Comparison of ENCODE assay signal across 16 cellular contexts in the genomic region with DNA sequence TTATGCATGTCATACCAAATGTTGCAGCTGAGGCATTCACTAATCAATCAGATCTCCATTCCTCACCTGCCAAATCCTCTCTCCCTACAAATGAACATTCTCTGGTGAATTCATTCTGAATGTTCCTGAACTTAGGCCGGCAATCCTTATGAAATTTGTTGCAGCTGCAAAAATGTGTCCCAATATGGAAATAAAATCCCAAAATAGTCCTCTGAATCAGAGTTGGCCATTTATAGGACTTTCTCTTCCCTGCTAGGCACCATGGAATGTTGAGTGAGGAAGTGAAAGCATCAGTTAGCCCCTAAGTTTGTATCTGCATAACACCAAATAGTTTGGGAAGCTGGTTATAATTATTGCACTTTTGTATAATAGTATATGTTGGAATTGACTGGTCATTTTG. TPM values are rescaled to one million over a fixed set of nuclear protein-coding genes. Genes with fewer than 3 reads are reported as not detected.
DNase-seq lines count a peak whose midpoint lies in the region; ATAC-seq and TF ChIP-seq lines count a peak whose summit lies in the region.
"Had no signal": no experiment of that assay in that cellular context is flagged by ENCODE, and none has a peak within 500 bp of the region (broad histone marks: within the 10 kb centered on the region; RNA-seq: fewer than 3 reads in every experiment).

No MANE protein-coding gene starts in this region.

- TF ChIP-seq POLR2A in erythroblast (IDR thresholded peaks at IDR 0.05; ENCODE audit: low read length) (no peak), upper lobe of left lung (IDR thresholded peaks at IDR 0.05) (no peak)

- peaks cover 39% of the 10 kb centered on the region for H3K4me1 ChIP-seq in adipocyte (ENCODE audit: control insufficient read depth, insufficient read depth, low read length)
- H3K4me1 ChIP-seq in thoracic aorta (ENCODE audit: control insufficient read depth in 1 of 2, low read depth in 2 of 2), result peaks cover 18 to 24% of the 10 kb centered on the region in 2 donors
- no peaks in the 10 kb centered on the region for H3K4me1 ChIP-seq in upper lobe of left lung
- H3K4me1 ChIP-seq: SJSA1 had no signal

- peak overlapping the region; percentile 12 for H3K4me3 ChIP-seq in adipocyte (ENCODE audit: low read length)
- H3K4me3 ChIP-seq in thoracic aorta, result peak overlapping the region; percentile 3
- no peak overlapping the region for H3K4me3 ChIP-seq in upper lobe of left lung
- H3K4me3 ChIP-seq: SJSA1 had no signal

- DNase-seq in EH (ENCODE audit: low read depth), result peak; percentile 37
- DNase-seq in adipocyte (ENCODE audit: low read depth), result no peak
- DNase-seq in hepatic stellate cell (ENCODE audit: low spot score), result peak; percentile 0
- no peak for DNase-seq in thoracic aorta (ENCODE audit: low spot score)
- DNase-seq in erythroblast (lab: John Stamatoyannopoulos, UW), result no peak
- DNase-seq in upper lobe of left lung, result no peak
- DNase-seq in SHP77 (lab: John Stamatoyannopoulos, UW), result no peak
- DNase-seq: Calu3, DMS79 treated with DMSO at 0.1 percent for 48 hours, NCI-H1092 treated with DMSO at 0.1 percent for 48 hours, NCI-H1436, NCI-H187, NCI-H2107, NCI-H524, NCI-H774 had no signal

- no peak for TF ChIP-seq EP300 in upper lobe of left lung (IDR thresholded peaks at IDR 0.05)

- H3K27me3 ChIP-seq in adipocyte (replicated peaks; ENCODE audit: control insufficient read depth, insufficient read depth, low read length), result no peaks in the 10 kb centered on the region
- no peaks in the 10 kb centered on the region for H3K27me3 ChIP-seq in thoracic aorta (replicated peaks; ENCODE audit: insufficient read depth)
- H3K27me3 ChIP-seq in upper lobe of left lung, result no peaks in the 10 kb centered on the region
- H3K27me3 ChIP-seq: SJSA1 had no signal

- H3K9me3 ChIP-seq in adipocyte (ENCODE audit: control insufficient read depth, low read length), result no peaks in the 10 kb centered on the region
- H3K9me3 ChIP-seq in thoracic aorta, result no peaks in the 10 kb centered on the region
- no peaks in the 10 kb centered on the region for H3K9me3 ChIP-seq in upper lobe of left lung
- H3K9me3 ChIP-seq: SJSA1 had no signal

- TF ChIP-seq CTCF in thoracic aorta (IDR thresholded peaks at IDR 0.05) (no peak), upper lobe of left lung (IDR thresholded peaks at IDR 0.05) (no peak)

- H3K36me3 ChIP-seq in adipocyte (ENCODE audit: control insufficient read depth, insufficient read depth, low read length, severe bottlenecking) (no peaks in the 10 kb centered on the region), thoracic aorta (no peaks in the 10 kb centered on the region), upper lobe of left lung (no peaks in the 10 kb centered on the region)
- H3K36me3 ChIP-seq: SJSA1 had no signal

- WGBS in upper lobe of left lung, 2 donors, result 62 to 89% methylated on average over 1 of the region's 1 CpG

- H3K27ac ChIP-seq in thoracic aorta, result peak overlapping the region; percentile 50 to 64
- no peak overlapping the region for H3K27ac ChIP-seq in upper lobe of left lung
- H3K27ac ChIP-seq: SJSA1 had no signal

- ATAC-seq in thoracic aorta (ENCODE audit: insufficient number of reproducible peaks, low FRiP score, low read depth) (peak; percentile 82), upper lobe of left lung (ENCODE audit: low FRiP score in 2 of 2) (no peak)

- peak overlapping the region; percentile 18 for H3K9ac ChIP-seq in adipocyte (ENCODE audit: low read length)

RNA-seq across cellular contexts. Expression of gene GCA, which starts 25.6 kb away (rescaled TPM):
- total RNA-seq in thoracic aorta (10 to 100 TPM; 22.5 to 56.6 TPM), upper lobe of left lung (100 to 1,000 TPM in 1 of 6 donors, 10 to 100 TPM in 5; 12.7 to 101 (median 38.1) TPM)

RNA-seq across cellular contexts. Expression of gene IFIH1, which starts 51.1 kb away (rescaled TPM):
- total RNA-seq in thoracic aorta, result 10 to 100 TPM; 16.6 to 19.2 TPM
- 10 to 100 TPM; 21.0 to 47.2 (median 28.5) TPM for total RNA-seq in upper lobe of left lung

Comparison
In these comparisons a context has a peak if more than half of its experiments do, and no peak if none do; other contexts are left out.
1. DNase-seq: peak in EH (single experiment) and hepatic stellate cell (single experiment); none in adipocyte (single experiment), thoracic aorta (single experiment), erythroblast (0 of 2), upper lobe of left lung (0 of 2) and SHP77 (0 of 2).
2. H3K4me3 ChIP-seq: peak in adipocyte (single experiment) and thoracic aorta (single experiment); none in upper lobe of left lung (0 of 4).
3. H3K27ac ChIP-seq: peak in thoracic aorta (2 of 2); none in upper lobe of left lung (0 of 4).